Comparison of ENCODE assay signal across 1 cellular context in the genomic region with DNA sequence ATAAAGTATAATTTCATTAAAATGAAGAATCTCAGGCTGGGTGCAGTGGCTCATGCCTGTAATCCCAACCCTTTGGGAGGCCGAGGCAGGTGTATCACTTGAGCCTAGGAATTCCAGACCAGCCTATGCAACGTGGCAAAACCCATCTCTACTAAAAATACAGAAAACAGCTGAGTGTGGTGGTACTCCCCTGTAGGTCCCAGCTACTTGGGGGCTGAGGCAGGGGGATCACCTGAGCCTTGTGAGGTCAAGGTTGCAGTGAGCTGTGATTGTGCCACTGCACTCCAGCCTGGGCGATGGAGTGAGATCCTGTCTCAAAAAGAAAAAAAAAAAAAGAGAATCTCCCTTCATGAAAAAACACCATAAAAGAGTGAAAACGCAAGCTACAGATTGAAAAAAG. TPM values are rescaled to one million over a fixed set of nuclear protein-coding genes. Genes with fewer than 3 reads are reported as not detected.
"Had no signal": no experiment of that assay in that cellular context is flagged by ENCODE, and none has a peak within 500 bp of the region (broad histone marks: within the 10 kb centered on the region; RNA-seq: fewer than 3 reads in every experiment).

No MANE protein-coding gene starts in this region.

RNA-seq across cellular contexts. Expression of a gene that starts 55.6 kb away (rescaled TPM):
- total RNA-seq: myocyte had no signal
